ENCODE assay signal across 17 cellular contexts in genomic region chr11:77027275-77027674, GRCh38. TPM values are rescaled to one million over a fixed set of nuclear protein-coding genes. Genes with fewer than 3 reads are reported as not detected.
A peak's percentile ranks its signal among the peaks of the same experiment; 100 is the strongest.
DNase-seq lines count a peak whose midpoint lies in the region; ATAC-seq, FAIRE-seq and TF ChIP-seq lines count a peak whose summit lies in the region.
"Had no signal": no experiment of that assay in that cellular context is flagged by ENCODE, and none has a peak within 500 bp of the region (broad histone marks: within the 10 kb centered on the region; RNA-seq: fewer than 3 reads in every experiment).

No MANE protein-coding gene starts in this region.

- H3K36me3 ChIP-seq in GM23248 (ENCODE audit: low read depth) = no peaks in the 10 kb centered on the region
- H3K36me3 ChIP-seq in brain microvascular endothelial cell (replicated peaks) = no peaks in the 10 kb centered on the region

- H3K4me1 Mint-ChIP-seq in glutamatergic neuron (ENCODE audit: low read depth, unreplicated experiment) = peaks cover 12% of the 10 kb centered on the region
- no peaks in the 10 kb centered on the region for H3K4me1 Mint-ChIP-seq in stimulated activated memory B cell treated with anti-CD40 and anti-IgM and Interleukin-4, amounts not matched to agents 10 μg/mL and 1 μg/mL and 100 μg/mL, for 72 hours
- H3K4me1 Mint-ChIP-seq: activated naive CD4-positive, alpha-beta T cell treated with anti-CD3 and anti-CD28 coated beads, Interleukin-2, amount 10 ng/mL, durations not matched to agents 7 days and 5 days had no signal

- H3K36me3 Mint-ChIP-seq in glutamatergic neuron (ENCODE audit: unreplicated experiment) = no peaks in the 10 kb centered on the region
- H3K36me3 Mint-ChIP-seq in stimulated activated memory B cell treated with anti-CD40 and anti-IgM and Interleukin-4, amounts not matched to agents 10 μg/mL and 1 μg/mL and 100 μg/mL, for 72 hours = no peaks in the 10 kb centered on the region
- H3K36me3 Mint-ChIP-seq: activated naive CD4-positive, alpha-beta T cell treated with anti-CD3 and anti-CD28 coated beads, Interleukin-2, amount 10 ng/mL, durations not matched to agents 7 days and 5 days had no signal

- no peak overlapping the region for H2AFZ ChIP-seq in GM23248

- no peaks in the 10 kb centered on the region for H3K79me2 ChIP-seq in GM23248 (ENCODE audit: insufficient read depth)

- H3K27me3 Mint-ChIP-seq in glutamatergic neuron (ENCODE audit: unreplicated experiment) = peaks cover 4% of the 10 kb centered on the region
- H3K27me3 Mint-ChIP-seq in stimulated activated memory B cell treated with anti-CD40 and anti-IgM and Interleukin-4, amounts not matched to agents 10 μg/mL and 1 μg/mL and 100 μg/mL, for 72 hours = peaks cover 38% of the 10 kb centered on the region

- H3K9me3 Mint-ChIP-seq in glutamatergic neuron (ENCODE audit: unreplicated experiment) = peaks cover 5% of the 10 kb centered on the region
- no peaks in the 10 kb centered on the region for H3K9me3 Mint-ChIP-seq in stimulated activated memory B cell treated with anti-CD40 and anti-IgM and Interleukin-4, amounts not matched to agents 10 μg/mL and 1 μg/mL and 100 μg/mL, for 72 hours
- H3K9me3 Mint-ChIP-seq: activated naive CD4-positive, alpha-beta T cell treated with anti-CD3 and anti-CD28 coated beads, Interleukin-2, amount 10 ng/mL, durations not matched to agents 7 days and 5 days had no signal

- H3K4me2 ChIP-seq in GM23248 (ENCODE audit: unreplicated experiment) = no peak overlapping the region

- peak overlapping the region; percentile 2 for H3K4me3 Mint-ChIP-seq in glutamatergic neuron (ENCODE audit: unreplicated experiment)
- H3K4me3 Mint-ChIP-seq in stimulated activated memory B cell treated with anti-CD40 and anti-IgM and Interleukin-4, amounts not matched to agents 10 μg/mL and 1 μg/mL and 100 μg/mL, for 72 hours = no peak overlapping the region
- H3K4me3 Mint-ChIP-seq: activated naive CD4-positive, alpha-beta T cell treated with anti-CD3 and anti-CD28 coated beads, Interleukin-2, amount 10 ng/mL, durations not matched to agents 7 days and 5 days had no signal

- TF ChIP-seq POLR2A in H54 (IDR thresholded peaks at IDR 0.05; ENCODE audit: low read depth, low read length) = no peak

- DNase-seq in AG08395 (ENCODE audit: low spot score) = peak; percentile 25
- peak; percentile 44 for DNase-seq in GM23248
- peak; percentile 51 for DNase-seq in astrocyte of the spinal cord (ENCODE audit: low read depth, low spot score)
- DNase-seq in glutamatergic neuron = peak; percentile 34
- no peak for DNase-seq in posterior vena cava (ENCODE audit: low spot score)
- no peak for DNase-seq in brain microvascular endothelial cell
- DNase-seq in H54 (ENCODE audit: insufficient read length, low spot score) = no peak
- DNase-seq: activated naive CD4-positive, alpha-beta T cell treated with anti-CD3 and anti-CD28 coated beads, Interleukin-2, amount 10 ng/mL, durations not matched to agents 7 days and 5 days; activated T-cell treated with anti-CD3 and anti-CD28 coated beads for 4 hours; COR-L47; GF-D8; NCI-H2029 treated with DMSO at 0.1 percent for 48 hours; NCI-H748 treated with DMSO at 0.1 percent for 48 hours had no signal

- H3K9me2 ChIP-seq in GM23248 (ENCODE audit: insufficient read depth) = no peaks in the 10 kb centered on the region

- no peak for TF ChIP-seq CTCF in astrocyte of the spinal cord (IDR thresholded peaks at IDR 0.05; ENCODE audit: low read depth, low read length)
- no peak for TF ChIP-seq CTCF in glutamatergic neuron (IDR thresholded peaks at IDR 0.05; ENCODE audit: partially characterized antibody, unreplicated experiment)
- TF ChIP-seq CTCF in brain microvascular endothelial cell (IDR thresholded peaks at IDR 0.05; ENCODE audit: low read depth, low read length, missing control alignments) = no peak

- no peak for ATAC-seq in stimulated activated memory B cell treated with anti-CD40 and anti-IgM and Interleukin-4, amounts not matched to agents 10 μg/mL and 1 μg/mL and 100 μg/mL, for 72 hours
- ATAC-seq: Panc1, sciatic nerve had no signal

- intact Hi-C loops in posterior vena cava (cut with DNase I) = no loop called here

- WGBS in GM23248 (ENCODE audit: low coverage in 1 of 2, low lambda C conversion rate in 2 of 2, missing lambda C conversion rate in 2 of 2), 2 experiments = 36 to 76% methylated on average over 1 of the region's 1 CpG

- no peaks in the 10 kb centered on the region for H3K9me3 ChIP-seq in GM23248 (ENCODE audit: low read depth)

- no peak overlapping the region for H3K27ac ChIP-seq in GM23248
- no peak overlapping the region for H3K27ac ChIP-seq in brain microvascular endothelial cell

- no peak overlapping the region for H3K9ac ChIP-seq in GM23248

- no peak for FAIRE-seq in H54 (lab: Jason Lieb, UNC)

- H3K4me3 ChIP-seq in GM23248 (no peak overlapping the region), astrocyte of the spinal cord (ENCODE audit: low read depth, low read length) (no peak overlapping the region), brain microvascular endothelial cell (ENCODE audit: low read depth, low read length) (no peak overlapping the region)

- H3F3A ChIP-seq in GM23248 (ENCODE audit: insufficient read depth) = no peaks in the 10 kb centered on the region

- peaks cover 9% of the 10 kb centered on the region; the same call in 1 of the 2 replicates for H3K27me3 ChIP-seq in GM23248 (replicated peaks; ENCODE audit: insufficient read depth)
- H3K27me3 ChIP-seq in brain microvascular endothelial cell (replicated peaks) = no peaks in the 10 kb centered on the region

- H3K27ac Mint-ChIP-seq in glutamatergic neuron (ENCODE audit: unreplicated experiment) = peak overlapping the region; percentile 98
- no peak overlapping the region for H3K27ac Mint-ChIP-seq in stimulated activated memory B cell treated with anti-CD40 and anti-IgM and Interleukin-4, amounts not matched to agents 10 μg/mL and 1 μg/mL and 100 μg/mL, for 72 hours
- H3K27ac Mint-ChIP-seq: activated naive CD4-positive, alpha-beta T cell treated with anti-CD3 and anti-CD28 coated beads, Interleukin-2, amount 10 ng/mL, durations not matched to agents 7 days and 5 days had no signal

- H3K4me1 ChIP-seq in GM23248 (ENCODE audit: insufficient read depth) = no peaks in the 10 kb centered on the region

- H4K20me1 ChIP-seq in GM23248 (ENCODE audit: insufficient read depth) = no peaks in the 10 kb centered on the region

- in situ Hi-C loops in GM23248 (cut with MboI) = loop anchor here (10.0 kb wide), 1 partner anchor 212 kb away; no protein-coding TSS in a partner anchor
- in situ Hi-C loops in astrocyte of the spinal cord (cut with HindIII; ENCODE audit: low sequenced_read_pairs) = no loop called here
- in situ Hi-C loops in brain microvascular endothelial cell (cut with HindIII; ENCODE audit: low pct_ligation_motif_present, low sequenced_read_pairs) = no loop called here

RNA-seq across cellular contexts. Expression of gene B3GNT6, which starts 6.9 kb away (rescaled TPM):
- not detected in 2 replicates for total RNA-seq in GM23248 (2014; rRNA removed; shearing (Covaris generic))
- polyA plus RNA-seq in GM23248 (2016; fragmentation: Nextera tagmentation; extraction: Ambion mirVana) = not detected in 2 replicates
- total RNA-seq in glutamatergic neuron (ENCODE audit: unreplicated experiment) = not detected
- total RNA-seq in posterior vena cava = not detected
- total RNA-seq: osteoblast, sciatic nerve had no signal

RNA-seq across cellular contexts. Expression of gene CAPN5, which starts 39.5 kb away (rescaled TPM):
- total RNA-seq in GM23248 (2014; rRNA removed; shearing (Covaris generic)) = 22.4 and 27.7 TPM in 2 replicates
- polyA plus RNA-seq in GM23248 (2016; fragmentation: Nextera tagmentation; extraction: Ambion mirVana) = 17.8 and 18.3 TPM in 2 replicates
- 45.0 TPM for total RNA-seq in glutamatergic neuron (ENCODE audit: unreplicated experiment)
- 10 to 100 TPM; 14.4 to 23.4 TPM for total RNA-seq in posterior vena cava

Comparison
In these comparisons a context has a peak if more than half of its experiments do, and no peak if none do; other contexts are left out.
1. DNase-seq: peak in AG08395 (single experiment), GM23248 (single experiment), astrocyte of the spinal cord (single experiment) and glutamatergic neuron (single experiment); none in posterior vena cava (single experiment), brain microvascular endothelial cell (single experiment) and H54 (single experiment).